Comparison of ENCODE assay signal across 13 cellular contexts in genomic region chr1:23149110-23149509, GRCh38.
DNase-seq lines count a peak whose midpoint lies in the region; ATAC-seq and TF ChIP-seq lines count a peak whose summit lies in the region.
"Had no signal": no experiment of that assay in that cellular context is flagged by ENCODE, and none has a peak within 500 bp of the region (broad histone marks: within the 10 kb centered on the region; RNA-seq: fewer than 3 reads in every experiment).

No MANE protein-coding gene starts in this region.

- H3K27ac ChIP-seq in 22Rv1 = peak overlapping the region; percentile 41; the same call in 1 of the 2 replicates
- H3K27ac ChIP-seq: thoracic aorta had no signal

- DNase-seq in NB4 (ENCODE audit: low read depth) (peak; percentile 28), epithelial cell of esophagus (ENCODE audit: low read depth) (peak; percentile 56), NCI-H1417 treated with DMSO at 0.1 percent for 48 hours (lab: John Stamatoyannopoulos, UW) (no peak)
- DNase-seq: activated T-cell treated with anti-CD3 and anti-CD28 coated beads, Interleukin-2, amount 50 U/mL, for 48 hours; kidney glomerular epithelial cell; NCI-H187 had no signal

- H3K4me3 ChIP-seq in NB4 (ENCODE audit: low read depth, low read length) (no peak overlapping the region), epithelial cell of esophagus (ENCODE audit: low read length) (no peak overlapping the region)
- H3K4me3 ChIP-seq: BLaER1 treated with 17β-estradiol and CSF1 and Interleukin-3, amounts not matched to agents 10 nM and 100 nM; thoracic aorta had no signal

- ATAC-seq in GM18861 (IDR thresholded peaks at IDR 0.05; ENCODE audit: unreplicated experiment) = peak; percentile 87
- no peak for ATAC-seq in GM21529 (IDR thresholded peaks at IDR 0.05; ENCODE audit: unreplicated experiment)
- no peak for ATAC-seq in HG03565 (IDR thresholded peaks at IDR 0.05; ENCODE audit: unreplicated experiment)
- no peak for ATAC-seq in GM18502 (IDR thresholded peaks at IDR 0.05; ENCODE audit: poor library complexity, unreplicated experiment)

- TF ChIP-seq CTCF in 22Rv1 (IDR thresholded peaks at IDR 0.05) = no peak
- no peak for TF ChIP-seq CTCF in NB4 (IDR thresholded peaks at IDR 0.05; ENCODE audit: low read depth, low read length)
- TF ChIP-seq CTCF in epithelial cell of esophagus (IDR thresholded peaks at IDR 0.05; ENCODE audit: insufficient read depth, low read depth, low read length, missing control alignments) = no peak

- no peak for TF ChIP-seq POLR2A in NB4 (IDR thresholded peaks at IDR 0.05; ENCODE audit: extremely low read depth, insufficient read length)
